In the genomic region with DNA sequence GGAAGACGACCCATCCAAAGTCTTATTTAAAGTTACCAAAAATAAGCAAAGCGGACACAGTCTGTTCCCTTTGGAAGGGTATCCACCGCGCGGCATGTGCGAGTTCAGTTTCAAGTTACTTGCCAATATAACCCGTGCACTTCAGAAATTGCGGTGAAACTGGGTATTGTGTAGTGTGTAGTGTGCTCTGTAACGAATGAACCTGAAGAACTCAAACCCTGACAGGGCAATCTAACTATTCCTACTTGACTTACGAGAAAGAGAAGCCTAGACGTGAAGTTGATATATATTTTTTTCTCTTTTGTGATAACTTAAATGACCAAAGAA, we compare ENCODE assay signal across 8 cellular contexts. TPM values are rescaled to one million over a fixed set of nuclear protein-coding genes. Genes with fewer than 3 reads are reported as not detected.
DNase-seq lines count a peak whose midpoint lies in the region; ATAC-seq and TF ChIP-seq lines count a peak whose summit lies in the region.

No MANE protein-coding gene starts in this region.

- H3K27ac ChIP-seq in adrenal gland (peak overlapping the region; percentile 25 to 98 (median 94)), upper lobe of left lung (peak overlapping the region; percentile 94 to 97 (median 97))

- TF ChIP-seq CTCF in adrenal gland (IDR thresholded peaks at IDR 0.05) (peak in 1 of 6 experiments; percentile 33), lower leg skin (IDR thresholded peaks at IDR 0.05) (no peak), upper lobe of left lung (IDR thresholded peaks at IDR 0.05) (no peak)

- WGBS in adrenal gland, 4 donors: 1 to 2% (median 1%) methylated on average over 11 of the region's 11 CpGs
- WGBS in lower leg skin, 2 donors: 2 to 3% methylated on average over 11 of the region's 11 CpGs
- 4% methylated on average over 11 of the region's 11 CpGs for WGBS in upper lobe of left lung, 2 donors

- H3K4me1 ChIP-seq in adrenal gland (replicated peaks in 1 of 2) (peaks cover 38 to 48% of the 10 kb centered on the region in 2 donors), upper lobe of left lung (peaks cover 33 to 44% (median 40%) of the 10 kb centered on the region in 4 donors)

- intact Hi-C loops in adrenal gland (cut with DNase I): loop anchor here in 1 of 2 donors (10.0 kb wide), 1 partner anchor 174 kb away; no protein-coding TSS in a partner anchor
- intact Hi-C loops in lower leg skin (cut with DNase I; ENCODE audit: low total_unique reads): no loop called here

- no peak for TF ChIP-seq EP300 in upper lobe of left lung (IDR thresholded peaks at IDR 0.05)

- H3K4me3 ChIP-seq in adrenal gland (peak overlapping the region; percentile 30 to 97 (median 56)), lower leg skin (ENCODE audit: low read depth, poor library complexity, severe bottlenecking) (peak overlapping the region; percentile 88), upper lobe of left lung (peak overlapping the region; percentile 67 to 96 (median 86))

- ATAC-seq in upper lobe of left lung (ENCODE audit: low FRiP score in 2 of 2) (no peak), HG03521 (IDR thresholded peaks at IDR 0.05; ENCODE audit: unreplicated experiment) (no peak), HG02973 (IDR thresholded peaks at IDR 0.05; ENCODE audit: unreplicated experiment) (no peak), HG02870 (IDR thresholded peaks at IDR 0.05; ENCODE audit: unreplicated experiment) (no peak)

- TF ChIP-seq POLR2A in adrenal gland (IDR thresholded peaks at IDR 0.05): no peak
- TF ChIP-seq POLR2A in lower leg skin (IDR thresholded peaks at IDR 0.05): no peak
- TF ChIP-seq POLR2A in upper lobe of left lung (IDR thresholded peaks at IDR 0.05): no peak

- H3K36me3 ChIP-seq in adrenal gland (replicated peaks in 1 of 2) (no peaks in the 10 kb centered on the region), upper lobe of left lung (no peaks in the 10 kb centered on the region)

- no peaks in the 10 kb centered on the region for H3K27me3 ChIP-seq in adrenal gland
- no peaks in the 10 kb centered on the region for H3K27me3 ChIP-seq in upper lobe of left lung

- H3K9me3 ChIP-seq in adrenal gland (replicated peaks in 1 of 3) (peaks cover 0 to 7% (median 0%) of the 10 kb centered on the region in 3 donors), upper lobe of left lung (peaks cover 0 to 4% (median 0%) of the 10 kb centered on the region in 4 donors)

- peak in 2 of 3 experiments; percentile 12 to 20 for DNase-seq in stimulated activated CD4-positive, alpha-beta T cell treated with anti-CD3 and anti-CD28 coated beads, TNF-alpha, amount 100 ng/mL, for 4 hours (ENCODE audit: low read depth in 3 of 3)
- DNase-seq in stimulated activated CD4-positive, alpha-beta T cell treated with anti-CD3 and anti-CD28 coated beads, Interleukin-4, amount 100 ng/mL, for 1 hour: no peak
- DNase-seq in adrenal gland (no peak), lower leg skin (ENCODE audit: low spot score in 2 of 2) (no peak), upper lobe of left lung (no peak)

RNA-seq across cellular contexts. Expression of gene MAN2A1, which starts 1.5 kb away (rescaled TPM):
- total RNA-seq in adrenal gland (100 to 1,000 TPM in 2 of 8 donors, 10 to 100 TPM in 6; 56.4 to 122 (median 88.6) TPM), lower leg skin (10 to 100 TPM; 35.0 to 45.8 (median 40.2) TPM), upper lobe of left lung (10 to 100 TPM; 23.0 to 48.2 (median 40.0) TPM)
- polyA plus RNA-seq in adrenal gland: 10 to 100 TPM; 11.7 to 51.0 (median 14.2) TPM

Comparison
In these comparisons a context has a peak if more than half of its experiments do, and no peak if none do; other contexts are left out.
1. DNase-seq: peak in stimulated activated CD4-positive, alpha-beta T cell treated with anti-CD3 and anti-CD28 coated beads, TNF-alpha, amount 100 ng/mL, for 4 hours (2 of 3); none in stimulated activated CD4-positive, alpha-beta T cell treated with anti-CD3 and anti-CD28 coated beads, Interleukin-4, amount 100 ng/mL, for 1 hour (single experiment), adrenal gland (0 of 7), lower leg skin (0 of 2) and upper lobe of left lung (0 of 2).
2. Peak in every context shown above with its lines, with median percentiles within 50 percentile points of each other: H3K4me3 ChIP-seq.